In genomic region chr6:21462519-21462852, GRCh38 we compare ENCODE assay signal across 19 cellular contexts.
A peak's percentile ranks its signal among the peaks of the same experiment; 100 is the strongest.
DNase-seq lines count a peak whose midpoint lies in the region; ATAC-seq and TF ChIP-seq lines count a peak whose summit lies in the region.
"Had no signal": no experiment of that assay in that cellular context is flagged by ENCODE, and none has a peak within 500 bp of the region (broad histone marks: within the 10 kb centered on the region; RNA-seq: fewer than 3 reads in every experiment).

No MANE protein-coding gene starts in this region.

- CTCF ChIA-PET in mammary epithelial cell (lab: Charles Lee; ENCODE audit: low non-redundant PET) = no interaction called here

- no peaks in the 10 kb centered on the region for H3K27me3 ChIP-seq in breast epithelium
- no peaks in the 10 kb centered on the region for H3K27me3 ChIP-seq in mammary epithelial cell (ENCODE audit: insufficient read depth, low read length)
- no peaks in the 10 kb centered on the region for H3K27me3 ChIP-seq in WERI-Rb-1 (ENCODE audit: insufficient read depth, low read depth, severe bottlenecking)
- H3K27me3 ChIP-seq in prostate gland (replicated peaks; ENCODE audit: insufficient read depth) = no peaks in the 10 kb centered on the region
- H3K27me3 ChIP-seq: BLaER1 had no signal

- intact Hi-C loops in breast epithelium (cut with DNase I; ENCODE audit: low total_unique reads) (no loop called here), mammary epithelial cell (cut with micrococcal nuclease) (no loop called here), prostate gland (cut with DNase I) (no loop called here)

- no peak for TF ChIP-seq CTCF in breast epithelium (IDR thresholded peaks at IDR 0.05)
- no peak for TF ChIP-seq CTCF in mammary epithelial cell (conservative IDR thresholded peaks at IDR 0.05 in 1 of 2, IDR thresholded peaks at IDR 0.05 in 1 of 2; ENCODE audit: extremely low read depth in 1 of 2, insufficient read depth in 1 of 2, low read depth in 1 of 2, low read length in 2 of 2)
- TF ChIP-seq CTCF in WERI-Rb-1 (IDR thresholded peaks at IDR 0.05; ENCODE audit: low read depth, low read length) = no peak
- no peak for TF ChIP-seq CTCF in prostate gland (IDR thresholded peaks at IDR 0.05)

- H3K4me1 ChIP-seq in breast epithelium (no peaks in the 10 kb centered on the region), mammary epithelial cell (ENCODE audit: insufficient read depth, low read length) (no peaks in the 10 kb centered on the region), prostate gland (replicated peaks) (peaks cover 12% of the 10 kb centered on the region)
- H3K4me1 ChIP-seq: BLaER1 had no signal

- ATAC-seq in HG03159 (IDR thresholded peaks at IDR 0.05; ENCODE audit: unreplicated experiment) = no peak
- ATAC-seq: CD8-positive, alpha-beta T cell; GM12878; GM23338; HepG2 had no signal

- no peak overlapping the region for H2AFZ ChIP-seq in mammary epithelial cell (ENCODE audit: low read depth, low read length)
- H2AFZ ChIP-seq: GM23338 had no signal

- H3K27ac ChIP-seq in breast epithelium (peak overlapping the region; percentile 50 to 77), mammary epithelial cell (ENCODE audit: insufficient read depth, low read depth, low read length) (no peak overlapping the region), WERI-Rb-1 (peak overlapping the region; percentile 64), prostate gland (peak overlapping the region; percentile 66 to 68)
- H3K27ac ChIP-seq: BLaER1 had no signal

- no peak for TF ChIP-seq POLR2A in breast epithelium (IDR thresholded peaks at IDR 0.05)
- TF ChIP-seq POLR2A in prostate gland (IDR thresholded peaks at IDR 0.05) = no peak

- H3K4me3 ChIP-seq in breast epithelium = no peak overlapping the region
- no peak overlapping the region for H3K4me3 ChIP-seq in mammary epithelial cell (replicated peaks in 1 of 3; ENCODE audit: insufficient read depth in 1 of 3, low read depth in 2 of 3, low read length in 3 of 3)
- H3K4me3 ChIP-seq in WERI-Rb-1 (ENCODE audit: low read depth, low read length) = no peak overlapping the region
- H3K4me3 ChIP-seq in prostate gland = no peak overlapping the region
- H3K4me3 ChIP-seq: BLaER1, GM12878, GM23338 had no signal

- DNase-seq in breast epithelium (ENCODE audit: low spot score in 2 of 2) (no peak), mammary epithelial cell (no peak), WERI-Rb-1 (no peak), prostate gland (ENCODE audit: low spot score) (peak; percentile 44), NCI-H1436 (lab: John Stamatoyannopoulos, UW) (no peak), middle frontal gyrus (ENCODE audit: extremely low spot score, low spot score) (no peak)
- DNase-seq: 8988T; Calu3; CD8-positive, alpha-beta T cell; DMS 273 treated with DMSO at 0.1 percent for 48 hours; DMS53; DND-41; EL; H7 had no signal

- H3K4me2 ChIP-seq in mammary epithelial cell (ENCODE audit: insufficient read depth, low read depth, low read length) = no peak overlapping the region
- H3K4me2 ChIP-seq: BLaER1, GM23338 had no signal

- 97% methylated on average over 2 of the region's 2 CpGs for WGBS in mammary epithelial cell (ENCODE audit: low coverage, missing lambda C conversion rate)
- WGBS in prostate gland = 56% methylated on average over 2 of the region's 2 CpGs

- dilution Hi-C loops in mammary epithelial cell (cut with HindIII; ENCODE audit: low sequenced_read_pairs) = no loop called here

- BruUV-seq in mammary epithelial cell (replicated peaks; lab: Mats Ljungman, UMichigan) = no TSS peak

- in situ Hi-C loops in mammary epithelial cell (cut with MboI; ENCODE audit: low sequenced_read_pairs in 2 of 2) = no loop called here

- H3K9me3 ChIP-seq in breast epithelium (peaks cover 0 to 4% of the 10 kb centered on the region in 2 donors), mammary epithelial cell (replicated peaks; ENCODE audit: insufficient read depth, low read length) (no peaks in the 10 kb centered on the region), WERI-Rb-1 (ENCODE audit: severe bottlenecking) (peaks cover 9% of the 10 kb centered on the region), prostate gland (no peaks in the 10 kb centered on the region)
- H3K9me3 ChIP-seq: BLaER1 had no signal

- H3K36me3 ChIP-seq in breast epithelium (no peaks in the 10 kb centered on the region), mammary epithelial cell (ENCODE audit: insufficient read depth, low read length) (no peaks in the 10 kb centered on the region), WERI-Rb-1 (no peaks in the 10 kb centered on the region), prostate gland (no peaks in the 10 kb centered on the region)
- H3K36me3 ChIP-seq: BLaER1 had no signal

- no peak overlapping the region for H3K9ac ChIP-seq in mammary epithelial cell (ENCODE audit: insufficient read depth, low read length)
- H3K9ac ChIP-seq: BLaER1 had no signal

- H4K20me1 ChIP-seq in mammary epithelial cell (ENCODE audit: insufficient read depth, low read length) = no peaks in the 10 kb centered on the region
- H4K20me1 ChIP-seq: BLaER1 had no signal

- H3K79me2 ChIP-seq in mammary epithelial cell (ENCODE audit: insufficient read depth, low read length) = no peaks in the 10 kb centered on the region
